Comparison of ENCODE assay signal across 27 cellular contexts in the genomic region with DNA sequence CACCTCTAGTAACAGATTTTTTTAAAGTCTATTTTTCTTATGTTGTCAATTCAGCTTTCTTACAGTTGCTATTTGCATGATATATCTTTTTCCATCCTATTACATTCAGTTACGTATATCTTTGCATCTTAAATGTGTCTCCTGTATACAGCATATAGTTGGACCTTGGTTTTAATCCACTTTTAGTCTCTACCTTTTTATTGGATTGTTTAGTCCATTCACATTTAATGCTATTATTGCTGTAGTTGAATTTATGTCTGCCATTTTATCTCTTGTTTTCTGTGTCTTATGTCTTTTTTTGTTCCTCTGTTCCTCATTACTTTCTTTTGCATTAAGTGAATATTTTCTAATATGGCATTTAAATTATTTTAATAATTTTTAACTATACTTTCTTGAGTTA.
"Had no signal": no experiment of that assay in that cellular context is flagged by ENCODE, and none has a peak within 500 bp of the region (broad histone marks: within the 10 kb centered on the region; RNA-seq: fewer than 3 reads in every experiment).

No MANE protein-coding gene starts in this region.

- ATAC-seq: stimulated activated effector memory CD8-positive, alpha-beta T cell treated with anti-CD3 and anti-CD28 coated beads, Interleukin-12 subunit alpha, Interleukin-12 subunit beta, amount 100 ng/mL, for 72 hours; stimulated activated memory B cell treated with anti-CD40 and anti-IgM and Interleukin-4, amounts not matched to agents 10 μg/mL and 1 μg/mL and 100 μg/mL, for 72 hours; stimulated activated naive B cell treated with anti-CD40 and anti-IgM and Interleukin-4, amounts not matched to agents 10 μg/mL and 1 μg/mL and 100 μg/mL, for 72 hours; stimulated activated naive CD8-positive, alpha-beta T cell treated with anti-CD3 and anti-CD28 coated beads, Interleukin-15, amount 100 ng/mL, for 72 hours; stimulated activated naive CD8-positive, alpha-beta T cell treated with anti-CD3 and anti-CD28 coated beads, Interleukin-15, Interleukin-2, amounts not matched to agents 100 U/mL and 50 U/mL, for 24 hours; upper lobe of right lung had no signal

- H3K27me3 ChIP-seq: stomach, suprapubic skin, testis, thyroid gland, tibial artery, tibial nerve, transverse colon, upper lobe of left lung, upper lobe of right lung, uterus, vagina had no signal

- DNase-seq: stimulated activated CD4-positive, alpha-beta T cell treated with anti-CD3 and anti-CD28 coated beads, Interleukin-2, amount 100 ng/mL, for 48 hours; stimulated activated CD4-positive, alpha-beta T cell treated with anti-CD3 and anti-CD28 coated beads, Interleukin-4, amount 100 ng/mL, for 1 hour; stimulated activated CD4-positive, alpha-beta T cell treated with anti-CD3 and anti-CD28 coated beads, Interleukin-4, amount 100 ng/mL, for 24 hours; stimulated activated CD4-positive, alpha-beta T cell treated with anti-CD3 and anti-CD28 coated beads, Interleukin-4, amount 100 ng/mL, for 4 hours; stimulated activated CD8-positive, alpha-beta memory T cell treated with anti-CD3 and anti-CD28 coated beads, Interleukin-4, amount 100 ng/mL, for 48 hours; stimulated activated naive B cell treated with anti-CD40 and anti-IgM and Interleukin-4, amounts not matched to agents 10 μg/mL and 1 μg/mL and 100 μg/mL, for 72 hours; stimulated activated naive CD4-positive, alpha-beta T cell; stimulated activated naive CD4-positive, alpha-beta T cell treated with Interleukin-2 at 50 U/mL for 16 hours; stimulated activated naive CD8-positive, alpha-beta T cell treated with anti-CD3 and anti-CD28 coated beads, Interleukin-15, amount 100 ng/mL, for 72 hours; stimulated activated naive CD8-positive, alpha-beta T cell treated with anti-CD3 and anti-CD28 coated beads, Interleukin-15, Interleukin-2, amounts not matched to agents 100 U/mL and 50 U/mL, for 24 hours; stomach; substantia nigra; testis; thyroid gland; tibial artery; transverse colon; trophoblast cell; upper lobe of left lung; upper lobe of right lung; uterus had no signal

- FAIRE-seq: urothelium cell line had no signal

- H3K4me1 ChIP-seq: uterus had no signal

- H3K4me3 ChIP-seq: stomach, suprapubic skin, testis, thoracic aorta, thyroid gland, tibial artery, tibial nerve, transverse colon, upper lobe of left lung, upper lobe of right lung, uterus, vagina had no signal

- H3K27ac ChIP-seq: stomach, suprapubic skin, testis, thoracic aorta, thyroid gland, tibial artery, tibial nerve, transverse colon, upper lobe of left lung, upper lobe of right lung, uterus, vagina had no signal

- H3K36me3 ChIP-seq: stomach, suprapubic skin, thoracic aorta, thyroid gland, tibial artery, tibial nerve, transverse colon, upper lobe of left lung, upper lobe of right lung, uterus, vagina had no signal

- H3K9me3 ChIP-seq: stomach, suprapubic skin, testis, thoracic aorta, thyroid gland, tibial artery, transverse colon, upper lobe of left lung, upper lobe of right lung, vagina had no signal
